26 cellular contexts compared by ENCODE assay signal in genomic region chr14:75471059-75471458, GRCh38. TPM values are rescaled to one million over a fixed set of nuclear protein-coding genes. Genes with fewer than 3 reads are reported as not detected.
DNase-seq lines count a peak whose midpoint lies in the region; ATAC-seq and TF ChIP-seq lines count a peak whose summit lies in the region.
"Had no signal": no experiment of that assay in that cellular context is flagged by ENCODE, and none has a peak within 500 bp of the region (broad histone marks: within the 10 kb centered on the region; RNA-seq: fewer than 3 reads in every experiment).

No MANE protein-coding gene starts in this region.

- peaks cover 58% of the 10 kb centered on the region; the same call in 1 of the 2 replicates for H3K36me3 ChIP-seq in OCI-LY1 (ENCODE audit: insufficient read depth, low read length)
- peaks cover 17% of the 10 kb centered on the region for H3K36me3 ChIP-seq in thoracic aorta

- TF ChIP-seq CTCF in OCI-LY1 (IDR thresholded peaks at IDR 0.05; ENCODE audit: low read length) (no peak), thoracic aorta (IDR thresholded peaks at IDR 0.05) (no peak), lower leg skin (IDR thresholded peaks at IDR 0.05) (no peak)

- H3K9me2 ChIP-seq in OCI-LY1 (ENCODE audit: low read depth, low read length): no peaks in the 10 kb centered on the region

- H3K36me3 Mint-ChIP-seq in naive B cell: no peaks in the 10 kb centered on the region
- H3K36me3 Mint-ChIP-seq: activated naive CD8-positive, alpha-beta T cell treated with anti-CD3 and anti-CD28 coated beads for 36 hours; naive thymus-derived CD4-positive, alpha-beta T cell had no signal

- intact Hi-C loops in lower leg skin (cut with DNase I; ENCODE audit: low total_unique reads): no loop called here

- TF ChIP-seq POLR2A in lower leg skin (IDR thresholded peaks at IDR 0.05): no peak

- H4K20me1 ChIP-seq in OCI-LY1 (ENCODE audit: insufficient read depth, low read length): no peaks in the 10 kb centered on the region

- no peaks in the 10 kb centered on the region for H3K27me3 ChIP-seq in OCI-LY1 (ENCODE audit: insufficient read depth, low read length)
- H3K27me3 ChIP-seq in thoracic aorta (replicated peaks; ENCODE audit: insufficient read depth): no peaks in the 10 kb centered on the region
- H3K27me3 ChIP-seq: BLaER1 treated with 17β-estradiol and CSF1 and Interleukin-3, amounts not matched to agents 10 nM and 100 nM; tibial nerve had no signal

- H3K79me2 ChIP-seq in OCI-LY1 (ENCODE audit: insufficient read depth, low read length): no peaks in the 10 kb centered on the region

- H3K27ac Mint-ChIP-seq in naive B cell: peak overlapping the region in 4 of 6 donors; percentile 79 to 92 (median 85)
- H3K27ac Mint-ChIP-seq: activated CD4-positive, alpha-beta T cell treated with anti-CD3 and anti-CD28 coated beads, Interleukin-2, amount 10 ng/mL, durations not matched to agents 7 days and 5 days; activated naive CD8-positive, alpha-beta T cell treated with anti-CD3 and anti-CD28 coated beads for 36 hours had no signal

- peaks cover 96% of the 10 kb centered on the region for H3K4me1 ChIP-seq in OCI-LY1 (ENCODE audit: insufficient read depth, low read length, severe bottlenecking)
- peaks cover 20 to 53% of the 10 kb centered on the region in 2 donors for H3K4me1 ChIP-seq in thoracic aorta (ENCODE audit: control insufficient read depth in 1 of 2, low read depth in 2 of 2)

- no peak overlapping the region for H2AFZ ChIP-seq in OCI-LY1 (ENCODE audit: low read length)
- H2AFZ ChIP-seq: GM23248 had no signal

- WGBS in lower leg skin, 2 donors: 87 to 89% methylated on average over 5 of the region's 5 CpGs

- H3K4me1 Mint-ChIP-seq in naive B cell: peaks cover 19 to 26% (median 21%) of the 10 kb centered on the region in 3 donors
- H3K4me1 Mint-ChIP-seq: activated naive CD8-positive, alpha-beta T cell treated with anti-CD3 and anti-CD28 coated beads for 36 hours had no signal

- peak overlapping the region; percentile 62 for H3K9ac ChIP-seq in OCI-LY1 (ENCODE audit: low read length)
- H3K9ac ChIP-seq: GM23248 had no signal

- H3K4me2 ChIP-seq in OCI-LY1 (ENCODE audit: low read length): peak overlapping the region; percentile 31

- H3K4me3 ChIP-seq in OCI-LY1 (ENCODE audit: low read depth, low read length, poor library complexity, severe bottlenecking) (peak overlapping the region; percentile 2), thoracic aorta (no peak overlapping the region), lower leg skin (ENCODE audit: low read depth, poor library complexity, severe bottlenecking) (no peak overlapping the region)
- H3K4me3 ChIP-seq: BLaER1 treated with 17β-estradiol and CSF1 and Interleukin-3, amounts not matched to agents 10 nM and 100 nM; GM23248; left ventricle myocardium inferior; tibial nerve had no signal

- no peaks in the 10 kb centered on the region for H3K27me3 Mint-ChIP-seq in naive B cell
- H3K27me3 Mint-ChIP-seq: activated CD4-positive, alpha-beta T cell treated with anti-CD3 and anti-CD28 coated beads, Interleukin-2, amount 10 ng/mL, durations not matched to agents 7 days and 5 days; activated naive CD8-positive, alpha-beta T cell treated with anti-CD3 and anti-CD28 coated beads for 36 hours had no signal

- peak overlapping the region; percentile 100 for H3K27ac ChIP-seq in OCI-LY1 (ENCODE audit: low read depth, low read length, poor library complexity, severe bottlenecking)
- peak overlapping the region; percentile 13 to 41 for H3K27ac ChIP-seq in thoracic aorta
- H3K27ac ChIP-seq: BLaER1 treated with 17β-estradiol and CSF1 and Interleukin-3, amounts not matched to agents 10 nM and 100 nM; epithelial cell of prostate; GM23248; left ventricle myocardium inferior had no signal

- H3K9me3 Mint-ChIP-seq in naive B cell: no peaks in the 10 kb centered on the region
- H3K9me3 Mint-ChIP-seq: activated CD4-positive, alpha-beta T cell treated with anti-CD3 and anti-CD28 coated beads, Interleukin-2, amount 10 ng/mL, durations not matched to agents 7 days and 5 days; activated naive CD8-positive, alpha-beta T cell treated with anti-CD3 and anti-CD28 coated beads for 36 hours; naive thymus-derived CD4-positive, alpha-beta T cell had no signal

- H3K4me3 Mint-ChIP-seq in naive B cell: peak overlapping the region in 2 of 8 donors; percentile 25 to 61
- H3K4me3 Mint-ChIP-seq: activated CD4-positive, alpha-beta T cell treated with anti-CD3 and anti-CD28 coated beads, Interleukin-2, amount 10 ng/mL, durations not matched to agents 7 days and 5 days; activated naive CD8-positive, alpha-beta T cell treated with anti-CD3 and anti-CD28 coated beads for 36 hours; naive thymus-derived CD4-positive, alpha-beta T cell had no signal

- peak; percentile 39 for DNase-seq in cerebellar cortex (ENCODE audit: low spot score)
- DNase-seq in naive B cell: no peak
- no peak for DNase-seq in thoracic aorta (ENCODE audit: low spot score)
- DNase-seq in nucleus accumbens (lab: John Stamatoyannopoulos, UW): no peak
- DNase-seq in lower leg skin (ENCODE audit: low spot score in 2 of 2): no peak
- DNase-seq in Kasumi-1 (lab: John Stamatoyannopoulos, UW): no peak
- DNase-seq: activated CD4-positive, alpha-beta T cell treated with anti-CD3 and anti-CD28 coated beads, Interleukin-2, amount 10 ng/mL, durations not matched to agents 7 days and 5 days; activated naive CD8-positive, alpha-beta T cell treated with anti-CD3 and anti-CD28 coated beads for 36 hours; anterior cingulate cortex; DND-41; effector memory CD4-positive, alpha-beta T cell; GM23248; left ventricle myocardium inferior; naive thymus-derived CD4-positive, alpha-beta T cell; NCI-H1436; NCI-H2081 treated with DMSO at 0.1 percent for 48 hours; NCI-H226; NCI-H748 treated with DMSO at 0.1 percent for 48 hours; stimulated activated naive CD4-positive, alpha-beta T cell; SW 1271; T1000 had no signal

- ATAC-seq in naive B cell (ENCODE audit: low read depth in 2 of 2) (no peak), thoracic aorta (ENCODE audit: insufficient number of reproducible peaks, low FRiP score, low read depth) (no peak)
- ATAC-seq: HepG2; naive thymus-derived CD4-positive, alpha-beta T cell had no signal

- H3F3A ChIP-seq in OCI-LY1 (ENCODE audit: insufficient read depth, low read length): 0 out of 2 replicates have a peak, but pooled peaks cover 8% of the 10 kb centered on the region

- no peaks in the 10 kb centered on the region for H3K9me3 ChIP-seq in OCI-LY1 (ENCODE audit: low read length)
- H3K9me3 ChIP-seq in thoracic aorta: no peaks in the 10 kb centered on the region
- H3K9me3 ChIP-seq: BLaER1 treated with 17β-estradiol and CSF1 and Interleukin-3, amounts not matched to agents 10 nM and 100 nM; left ventricle myocardium inferior; tibial nerve had no signal

RNA-seq across cellular contexts. Expression of gene JDP2, which starts 43.2 kb away (rescaled TPM):
- polyA plus RNA-seq in naive B cell (ENCODE audit: low read depth in 6 of 6): 1 to 10 TPM in 5 of 6 donors, not detected in 1; 1.5 to 4.7 (median 3.3) TPM
- total RNA-seq in thoracic aorta (100 to 1,000 TPM in 1 of 2 donors, 10 to 100 TPM in 1; 81.8 to 100 TPM), lower leg skin (10 to 100 TPM; 31.7 to 53.9 (median 36.0) TPM)
- polyA plus RNA-seq: naive thymus-derived CD4-positive, alpha-beta T cell had no signal

RNA-seq across cellular contexts. Expression of gene BATF, which starts 51.2 kb away (rescaled TPM):
- polyA plus RNA-seq in naive B cell (ENCODE audit: low read depth in 6 of 6): 10 to 100 TPM in 2 of 6 donors, 1 to 10 TPM in 4; 2.6 to 12.9 (median 6.5) TPM
- total RNA-seq in thoracic aorta: 1 to 10 TPM; 3.7 to 9.5 TPM
- 1 to 10 TPM; 2.1 to 7.3 (median 4.6) TPM for total RNA-seq in lower leg skin
- total RNA-seq: GM23248 had no signal
- polyA plus RNA-seq: GM23248 had no signal
